In genomic region chr5:96075579-96076289, GRCh38 we compare ENCODE assay signal across 2 cellular contexts.
TF ChIP-seq lines count a peak whose summit lies in the region.

No MANE protein-coding gene starts in this region.

TF ChIP-seq in IMR-90, 13 proteins besides CTCF, POLR2A, EP300 and RAD21:
- TF ChIP-seq MAFK (IDR thresholded peaks at IDR 0.05; ENCODE audit: low read depth, low read length) (no peak), NFE2L2 (IDR thresholded peaks at IDR 0.05; ENCODE audit: low read depth, low read length) (no peak), MXI1 (IDR thresholded peaks at IDR 0.05; ENCODE audit: borderline replicate concordance, low read depth, low read length) (no peak), ELK1 (IDR thresholded peaks at IDR 0.05; ENCODE audit: borderline replicate concordance, low read depth, low read length) (no peak), MAZ (IDR thresholded peaks at IDR 0.05; ENCODE audit: borderline replicate concordance, low read depth, low read length) (no peak), RCOR1 (IDR thresholded peaks at IDR 0.05; ENCODE audit: insufficient replicate concordance, low read length) (no peak), RFX5 (IDR thresholded peaks at IDR 0.05; ENCODE audit: low read depth, low read length) (no peak), CHD1 (IDR thresholded peaks at IDR 0.05; ENCODE audit: low read depth, low read length) (no peak), FOS (IDR thresholded peaks at IDR 0.05; ENCODE audit: low read depth, low read length) (no peak), CEBPB (IDR thresholded peaks at IDR 0.05; ENCODE audit: low read depth, low read length) (no peak), SMC3 (IDR thresholded peaks at IDR 0.05; ENCODE audit: low read depth, low read length) (no peak), BHLHE40 (IDR thresholded peaks at IDR 0.05; ENCODE audit: low read depth, low read length) (no peak)
- TF ChIP-seq, protein P1, sequence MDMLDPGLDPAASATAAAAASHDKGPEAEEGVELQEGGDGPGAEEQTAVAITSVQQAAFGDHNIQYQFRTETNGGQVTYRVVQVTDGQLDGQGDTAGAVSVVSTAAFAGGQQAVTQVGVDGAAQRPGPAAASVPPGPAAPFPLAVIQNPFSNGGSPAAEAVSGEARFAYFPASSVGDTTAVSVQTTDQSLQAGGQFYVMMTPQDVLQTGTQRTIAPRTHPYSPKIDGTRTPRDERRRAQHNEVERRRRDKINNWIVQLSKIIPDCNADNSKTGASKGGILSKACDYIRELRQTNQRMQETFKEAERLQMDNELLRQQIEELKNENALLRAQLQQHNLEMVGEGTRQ (IDR thresholded peaks at IDR 0.05; ENCODE audit: low read depth, low read length), result no peak

TF ChIP-seq in GM12878, 131 proteins besides CTCF, POLR2A, EP300 and RAD21:
- TF ChIP-seq EGR1 (IDR thresholded peaks at IDR 0.05; ENCODE audit: borderline replicate concordance in 1 of 2, low read depth in 2 of 2, low read length in 2 of 2) (no peak), RELA (IDR thresholded peaks at IDR 0.05; ENCODE audit: borderline replicate concordance, partially characterized antibody) (no peak), JUNB (IDR thresholded peaks at IDR 0.05) (no peak), SPI1 (IDR thresholded peaks at IDR 0.05; ENCODE audit: borderline replicate concordance, insufficient read depth, low read depth, low read length) (peak; percentile 5; the same call in 1 of the 2 replicates), KLF5 (IDR thresholded peaks at IDR 0.05; ENCODE audit: partially characterized antibody) (no peak)
- TF ChIP-seq, protein P2, sequence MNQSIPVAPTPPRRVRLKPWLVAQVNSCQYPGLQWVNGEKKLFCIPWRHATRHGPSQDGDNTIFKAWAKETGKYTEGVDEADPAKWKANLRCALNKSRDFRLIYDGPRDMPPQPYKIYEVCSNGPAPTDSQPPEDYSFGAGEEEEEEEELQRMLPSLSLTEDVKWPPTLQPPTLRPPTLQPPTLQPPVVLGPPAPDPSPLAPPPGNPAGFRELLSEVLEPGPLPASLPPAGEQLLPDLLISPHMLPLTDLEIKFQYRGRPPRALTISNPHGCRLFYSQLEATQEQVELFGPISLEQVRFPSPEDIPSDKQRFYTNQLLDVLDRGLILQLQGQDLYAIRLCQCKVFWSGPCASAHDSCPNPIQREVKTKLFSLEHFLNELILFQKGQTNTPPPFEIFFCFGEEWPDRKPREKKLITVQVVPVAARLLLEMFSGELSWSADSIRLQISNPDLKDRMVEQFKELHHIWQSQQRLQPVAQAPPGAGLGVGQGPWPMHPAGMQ (IDR thresholded peaks at IDR 0.05; ENCODE audit: borderline replicate concordance), result no peak
TF ChIP-seq in GM12878: peak in this region for 1.
